16 cellular contexts compared by ENCODE assay signal in the genomic region with DNA sequence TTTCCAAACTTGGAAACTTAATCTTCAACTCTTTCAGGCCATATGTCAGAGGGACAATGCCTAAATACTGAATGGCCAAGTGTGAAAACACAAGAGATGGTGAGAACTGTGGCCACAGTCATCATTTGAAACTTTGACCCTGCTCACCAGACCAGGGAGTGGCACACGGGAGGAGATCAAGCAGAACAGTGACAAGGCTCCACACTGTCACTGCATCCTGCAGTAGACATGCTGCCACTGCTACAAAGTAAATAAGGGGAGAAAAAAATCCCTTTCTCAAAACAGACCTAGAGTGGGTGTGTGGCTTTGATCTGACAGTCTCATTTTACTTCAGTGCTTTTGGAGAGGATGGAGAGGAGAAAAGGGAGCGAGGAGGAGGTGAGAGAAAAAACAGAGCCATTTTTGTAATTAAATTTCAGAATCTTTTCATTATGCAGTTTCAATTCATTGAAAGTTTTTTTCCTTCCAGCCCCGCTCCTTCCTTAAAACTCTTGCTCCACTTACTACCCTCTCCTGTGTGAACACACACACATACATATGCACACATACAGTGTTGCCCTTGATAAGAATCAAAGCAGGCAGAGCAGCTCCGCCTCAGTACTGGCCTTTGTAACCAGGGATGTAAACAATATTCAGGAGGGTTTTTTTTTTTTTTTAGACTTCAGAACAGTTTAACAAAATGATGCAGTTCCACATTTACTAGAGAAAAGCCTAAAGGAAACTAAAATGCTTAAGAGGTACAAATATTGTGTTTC. TPM values are rescaled to one million over a fixed set of nuclear protein-coding genes. Genes with fewer than 3 reads are reported as not detected.
DNase-seq lines count a peak whose midpoint lies in the region; ATAC-seq, FAIRE-seq and TF ChIP-seq lines count a peak whose summit lies in the region.
"Had no signal": no experiment of that assay in that cellular context is flagged by ENCODE, and none has a peak within 500 bp of the region (broad histone marks: within the 10 kb centered on the region; RNA-seq: fewer than 3 reads in every experiment).

No MANE protein-coding gene starts in this region.

- no peak overlapping the region for H3K4me3 Mint-ChIP-seq in memory B cell
- H3K4me3 Mint-ChIP-seq: central memory CD8-positive, alpha-beta T cell had no signal

- H3K4me1 Mint-ChIP-seq in memory B cell, result peaks cover 13% of the 10 kb centered on the region
- H3K4me1 Mint-ChIP-seq: central memory CD8-positive, alpha-beta T cell had no signal

- H3K27ac ChIP-seq in tibial nerve, result no peak overlapping the region
- H3K27ac ChIP-seq: 22Rv1 had no signal

- ATAC-seq in GM21423 (IDR thresholded peaks at IDR 0.05; ENCODE audit: unreplicated experiment), result peak; percentile 92
- peak; percentile 95 for ATAC-seq in HG03066 (IDR thresholded peaks at IDR 0.05; ENCODE audit: low read depth, unreplicated experiment)
- peak; percentile 82 for ATAC-seq in memory B cell (ENCODE audit: low read depth)

- H3K36me3 ChIP-seq in tibial nerve, result no peaks in the 10 kb centered on the region

- H3K9me3 ChIP-seq in tibial nerve, result no peaks in the 10 kb centered on the region

- H3K36me3 Mint-ChIP-seq in memory B cell, result peaks cover 4% of the 10 kb centered on the region

- H3K4me3 ChIP-seq in tibial nerve, result no peak overlapping the region

- TF ChIP-seq EP300 in tibial nerve (IDR thresholded peaks at IDR 0.05), result no peak

- TF ChIP-seq POLR2A in tibial nerve (IDR thresholded peaks at IDR 0.05), result no peak

- no peak for FAIRE-seq in HTR-8/SVneo (lab: Jason Lieb, UNC)

- H3K27ac Mint-ChIP-seq in memory B cell, result peak overlapping the region; percentile 32

- no peaks in the 10 kb centered on the region for H3K4me1 ChIP-seq in tibial nerve

- 51 to 57% methylated on average over 4 of the region's 4 CpGs for WGBS in tibial nerve, 2 donors

- H3K27me3 ChIP-seq in tibial nerve, result no peaks in the 10 kb centered on the region

- H3K27me3 Mint-ChIP-seq in memory B cell, result no peaks in the 10 kb centered on the region
- H3K27me3 Mint-ChIP-seq: central memory CD8-positive, alpha-beta T cell had no signal

- DNase-seq in DMS 273 (lab: John Stamatoyannopoulos, UW; ENCODE audit: unreplicated experiment), result peak; percentile 54
- no peak for DNase-seq in DMS 273 treated with DMSO at 0.1 percent for 48 hours (lab: John Stamatoyannopoulos, UW)
- DNase-seq in memory B cell (ENCODE audit: low spot score in 2 of 2), result no peak
- DNase-seq in HTR-8/SVneo (ENCODE audit: insufficient read length, low spot score), result no peak
- no peak for DNase-seq in tibial nerve (ENCODE audit: low spot score in 2 of 2)
- DNase-seq in amygdala (lab: John Stamatoyannopoulos, UW), result no peak
- DNase-seq: DMS153; H7; islet precursor cell; NK-92 treated with Interleukin-12 subunit alpha and Interleukin-12 subunit beta, amount 100 ng/mL, for 24 hours; stimulated activated CD4-positive, alpha-beta T cell treated with anti-CD3 and anti-CD28 coated beads, Interleukin-1b, Interleukin-23, amount 100 ng/mL, for 48 hours had no signal

- no peaks in the 10 kb centered on the region for H3K9me3 Mint-ChIP-seq in memory B cell
- H3K9me3 Mint-ChIP-seq: central memory CD8-positive, alpha-beta T cell had no signal

- no peak for TF ChIP-seq CTCF in tibial nerve (IDR thresholded peaks at IDR 0.05)

RNA-seq across cellular contexts. Expression of a gene that starts 34.4 kb away (rescaled TPM):
- total RNA-seq in tibial nerve, result 1 to 10 TPM in 2 of 4 donors, under 1 TPM in 2; 0.78 to 2.1 (median 1.1) TPM
- total RNA-seq: M059J had no signal
